18 cellular contexts compared by ENCODE assay signal in the genomic region with DNA sequence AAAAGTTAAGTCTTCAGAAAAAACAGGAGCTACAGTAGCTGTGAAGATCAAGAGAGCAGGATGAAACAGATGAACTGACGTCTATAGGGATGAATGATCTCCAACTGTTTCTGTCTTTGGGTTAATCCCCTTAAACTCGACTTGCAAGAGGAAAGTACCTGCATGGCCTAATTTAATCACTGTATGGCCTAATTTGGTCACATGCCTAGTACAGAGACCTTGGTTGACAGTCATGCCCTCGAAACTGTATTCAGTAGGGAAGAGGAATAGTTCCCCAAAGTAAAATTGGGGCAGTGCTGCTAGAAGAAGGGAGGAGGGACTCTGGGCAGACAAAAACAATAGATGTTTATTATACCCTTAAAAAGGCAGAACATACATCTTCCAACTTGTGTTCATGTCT.
"Had no signal": no experiment of that assay in that cellular context is flagged by ENCODE, and none has a peak within 500 bp of the region (broad histone marks: within the 10 kb centered on the region; RNA-seq: fewer than 3 reads in every experiment).

No MANE protein-coding gene starts in this region.

- H3K27ac ChIP-seq: gastrocnemius medialis, heart left ventricle, left lung, parathyroid adenoma, thoracic aorta, upper lobe of left lung had no signal

- H3K9me3 ChIP-seq: gastrocnemius medialis, heart left ventricle, left lung, thoracic aorta, upper lobe of left lung had no signal

- H3K4me1 ChIP-seq: gastrocnemius medialis, heart left ventricle, left lung, parathyroid adenoma, upper lobe of left lung had no signal

- H3K4me3 ChIP-seq: gastrocnemius medialis, heart left ventricle, left lung, smooth muscle cell, thoracic aorta, upper lobe of left lung had no signal

- ATAC-seq: activated naive CD4-positive, alpha-beta T cell treated with anti-CD3 and anti-CD28 coated beads, Interleukin-2, amount 50 U/mL, for 72 hours; activated T-cell treated with anti-CD3 and anti-CD28 coated beads, Interleukin-2, amount 50 U/mL, for 72 hours; gastrocnemius medialis; heart left ventricle; left lung; natural killer cell treated with Interleukin-12 subunit alpha and Interleukin-12 subunit beta and Interleukin-15 and Interleukin-18, amount 100 ng/mL, for 72 hours; sciatic nerve; stimulated activated memory B cell treated with anti-CD40 and anti-IgM and Interleukin-4, amounts not matched to agents 10 μg/mL and 1 μg/mL and 100 μg/mL, for 72 hours had no signal

- DNase-seq: activated CD4-positive, alpha-beta T cell treated with anti-CD3 and anti-CD28 coated beads, Interleukin-2, amount 50 U/mL, for 4 hours; activated CD4-positive, CD25-positive, alpha-beta regulatory T cell treated with anti-CD3 and anti-CD28 coated beads, Interleukin-2, amount 50 U/mL, for 72 hours; activated gamma-delta T cell treated with Interleukin-2 at 50 U/mL for 16 hours; activated T-cell treated with anti-CD3 and anti-CD28 coated beads, Interleukin-2, amount 50 U/mL, for 72 hours; amniotic stem cell; effector CD4-positive, alpha-beta T cell; gastrocnemius medialis; heart left ventricle; left lung; stimulated activated CD4-positive, alpha-beta T cell treated with anti-CD3 and anti-CD28 coated beads, Interleukin-4, amount 100 ng/mL, for 4 hours; upper lobe of left lung had no signal

- H3K27me3 ChIP-seq: gastrocnemius medialis, heart left ventricle, left lung, upper lobe of left lung had no signal

- H3K36me3 ChIP-seq: gastrocnemius medialis, heart left ventricle, left lung, thoracic aorta, upper lobe of left lung had no signal
